ENCODE assay signal across 11 cellular contexts in genomic region chr11:102368472-102368871, GRCh38.
A peak's percentile ranks its signal among the peaks of the same experiment; 100 is the strongest.
DNase-seq lines count a peak whose midpoint lies in the region; ATAC-seq lines count a peak whose summit lies in the region.
"Had no signal": no experiment of that assay in that cellular context is flagged by ENCODE, and none has a peak within 500 bp of the region (broad histone marks: within the 10 kb centered on the region; RNA-seq: fewer than 3 reads in every experiment).

No MANE protein-coding gene starts in this region.

- peaks cover 2% of the 10 kb centered on the region for H3K9me3 Mint-ChIP-seq in activated naive CD4-positive, alpha-beta T cell treated with anti-CD3 and anti-CD28 coated beads, Interleukin-2, amount 10 ng/mL, durations not matched to agents 7 days and 5 days
- H3K9me3 Mint-ChIP-seq: activated naive CD8-positive, alpha-beta T cell treated with anti-CD3 and anti-CD28 coated beads, Interleukin-2, amount 10 ng/mL, durations not matched to agents 7 days and 5 days had no signal

- peaks cover 32% of the 10 kb centered on the region for H3K4me1 Mint-ChIP-seq in activated naive CD4-positive, alpha-beta T cell treated with anti-CD3 and anti-CD28 coated beads, Interleukin-2, amount 10 ng/mL, durations not matched to agents 7 days and 5 days

- H3K27ac Mint-ChIP-seq in activated naive CD4-positive, alpha-beta T cell treated with anti-CD3 and anti-CD28 coated beads, Interleukin-2, amount 10 ng/mL, durations not matched to agents 7 days and 5 days: peak overlapping the region; percentile 19
- H3K27ac Mint-ChIP-seq: activated naive CD8-positive, alpha-beta T cell treated with anti-CD3 and anti-CD28 coated beads, Interleukin-2, amount 10 ng/mL, durations not matched to agents 7 days and 5 days had no signal

- CTCF ChIA-PET in activated naive CD4-positive, alpha-beta T cell treated with anti-CD3 and anti-CD28 coated beads, Interleukin-2, amount 10 ng/mL, durations not matched to agents 7 days and 5 days (lab: Charles Lee): interaction anchor here (0.8 to 5.3 kb wide), 7 partner anchors 9 to 245 kb away, joined by 3 to 36 read pairs (median 3); no protein-coding TSS in a partner anchor

- no peak overlapping the region for H3K27ac ChIP-seq in substantia nigra (ENCODE audit: low read depth, low read length, poor library complexity, severe bottlenecking)
- H3K27ac ChIP-seq: SK-N-MC had no signal

- H3K36me3 Mint-ChIP-seq in activated naive CD4-positive, alpha-beta T cell treated with anti-CD3 and anti-CD28 coated beads, Interleukin-2, amount 10 ng/mL, durations not matched to agents 7 days and 5 days: peaks cover 54% of the 10 kb centered on the region

- no peaks in the 10 kb centered on the region for H3K27me3 Mint-ChIP-seq in activated naive CD4-positive, alpha-beta T cell treated with anti-CD3 and anti-CD28 coated beads, Interleukin-2, amount 10 ng/mL, durations not matched to agents 7 days and 5 days
- H3K27me3 Mint-ChIP-seq: activated naive CD8-positive, alpha-beta T cell treated with anti-CD3 and anti-CD28 coated beads, Interleukin-2, amount 10 ng/mL, durations not matched to agents 7 days and 5 days had no signal

- no peak overlapping the region for H3K4me3 Mint-ChIP-seq in activated naive CD4-positive, alpha-beta T cell treated with anti-CD3 and anti-CD28 coated beads, Interleukin-2, amount 10 ng/mL, durations not matched to agents 7 days and 5 days
- H3K4me3 Mint-ChIP-seq: activated naive CD8-positive, alpha-beta T cell treated with anti-CD3 and anti-CD28 coated beads, Interleukin-2, amount 10 ng/mL, durations not matched to agents 7 days and 5 days had no signal

- ATAC-seq in HG02623 (IDR thresholded peaks at IDR 0.05; ENCODE audit: unreplicated experiment) (peak; percentile 100), HG03558 (IDR thresholded peaks at IDR 0.05; ENCODE audit: extremely low read depth, unreplicated experiment) (peak; percentile 100)

- DNase-seq in activated naive CD4-positive, alpha-beta T cell treated with anti-CD3 and anti-CD28 coated beads, Interleukin-2, amount 10 ng/mL, durations not matched to agents 7 days and 5 days: no peak
- DNase-seq in activated naive CD4-positive, alpha-beta T cell treated with Interleukin-2 at 50 U/mL for 16 hours: no peak
- DNase-seq in substantia nigra (lab: John Stamatoyannopoulos, UW): no peak
- DNase-seq in NCI-H2081 treated with DMSO at 0.1 percent for 48 hours (lab: John Stamatoyannopoulos, UW): no peak
- no peak for DNase-seq in middle frontal gyrus (ENCODE audit: extremely low spot score, low spot score)
- no peak for DNase-seq in NCI-H1436 (lab: John Stamatoyannopoulos, UW)
- DNase-seq: activated naive CD8-positive, alpha-beta T cell treated with anti-CD3 and anti-CD28 coated beads, Interleukin-2, amount 10 ng/mL, durations not matched to agents 7 days and 5 days; MG63 had no signal
